ENCODE assay signal across 13 cellular contexts in the genomic region with DNA sequence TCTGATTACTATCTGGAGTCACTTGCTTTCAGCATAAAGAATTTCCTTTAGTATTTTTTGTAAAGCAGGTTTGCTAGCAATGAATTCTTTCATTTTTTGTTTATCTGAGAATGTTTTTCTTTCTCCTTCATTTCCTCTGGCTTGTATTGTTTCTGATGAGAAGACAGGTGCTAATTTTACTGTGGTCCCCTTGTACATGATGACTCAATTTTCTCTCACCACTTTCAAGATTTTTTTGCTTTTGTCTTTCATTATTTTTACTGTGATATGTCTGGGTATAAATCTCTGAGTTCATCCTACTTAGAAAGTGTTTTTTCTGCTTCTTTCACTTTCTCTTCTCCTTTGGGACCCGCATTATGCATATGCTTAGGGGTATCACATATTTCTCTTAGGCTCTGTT.
"Had no signal": no experiment of that assay in that cellular context is flagged by ENCODE, and none has a peak within 500 bp of the region (broad histone marks: within the 10 kb centered on the region; RNA-seq: fewer than 3 reads in every experiment).

No MANE protein-coding gene starts in this region.

- H3K27ac ChIP-seq: hepatocyte, parathyroid adenoma, psoas muscle had no signal

- H3K27me3 ChIP-seq: hepatocyte had no signal

- H3K4me1 ChIP-seq: parathyroid adenoma, psoas muscle had no signal

- ATAC-seq: left colon; left ventricle myocardium superior; naive thymus-derived CD4-positive, alpha-beta T cell; psoas muscle had no signal

- H3K9ac ChIP-seq: parathyroid adenoma had no signal

- H3K4me3 ChIP-seq: hepatocyte, psoas muscle, smooth muscle cell had no signal

- DNase-seq: endodermal cell; foreskin melanocyte; head of caudate nucleus; left colon; left ventricle myocardium superior; naive thymus-derived CD4-positive, alpha-beta T cell; nephron progenitor cell; psoas muscle; stimulated activated CD4-positive, alpha-beta T cell treated with anti-CD3 and anti-CD28 coated beads, Interleukin-2, amount 100 ng/mL, for 48 hours; stimulated activated naive CD4-positive, alpha-beta T cell treated with Interleukin-2 at 50 U/mL for 16 hours had no signal
